Comparison of ENCODE assay signal across 26 cellular contexts in genomic region chr5:171816666-171817065, GRCh38. TPM values are rescaled to one million over a fixed set of nuclear protein-coding genes. Genes with fewer than 3 reads are reported as not detected.
"Had no signal": no experiment of that assay in that cellular context is flagged by ENCODE, and none has a peak within 500 bp of the region (broad histone marks: within the 10 kb centered on the region; RNA-seq: fewer than 3 reads in every experiment).

No MANE protein-coding gene starts in this region.

- H3K4me3 Mint-ChIP-seq: IgD-negative memory B cell had no signal

- H3K4me1 Mint-ChIP-seq: IgD-negative memory B cell had no signal

- H3K4me2 ChIP-seq: KMS-11, SK-N-SH had no signal

- ATAC-seq: K562, Panc1 had no signal

- H3K9ac ChIP-seq: KMS-11, SK-N-SH had no signal

- H3K9me3 ChIP-seq: SK-N-SH had no signal

- H3K4me3 ChIP-seq: K562 had no signal

- H3K36me3 Mint-ChIP-seq: IgD-negative memory B cell had no signal

- H3K27ac ChIP-seq: HL-60, KMS-11, RWPE1 had no signal

- H3K27ac Mint-ChIP-seq: IgD-negative memory B cell had no signal

- DNase-seq: Kasumi-1, MV-4-11, NCI-H1048, NCI-H1105, NCI-H1436, NCI-H187, NCI-H2029, NCI-H2081 treated with DMSO at 0.1 percent for 48 hours, NCI-H2171, NCI-H226, NCI-H446, NCI-H510A, NCI-H524 treated with DMSO at 0.1 percent for 48 hours, NCI-H69, NCI-H774, SHP77, SK-N-SH, SW 1271 had no signal

RNA-seq across cellular contexts. Expression of gene SMIM23, which starts 31.0 kb away (rescaled TPM):
- total RNA-seq: K562, MCF 10A, SK-MEL-5 had no signal
- polyA plus RNA-seq: IgD-negative memory B cell, K562, SK-N-SH had no signal
